ENCODE assay signal across 8 cellular contexts in genomic region chr16:56424791-56425438, GRCh38. TPM values are rescaled to one million over a fixed set of nuclear protein-coding genes. Genes with fewer than 3 reads are reported as not detected.
A peak's percentile ranks its signal among the peaks of the same experiment; 100 is the strongest.
DNase-seq lines count a peak whose midpoint lies in the region; ATAC-seq, FAIRE-seq and TF ChIP-seq lines count a peak whose summit lies in the region.

No MANE protein-coding gene starts in this region.

- peak overlapping the region; percentile 95 for H3K4me3 Mint-ChIP-seq in astrocyte (ENCODE audit: unreplicated experiment)

- peaks cover 46% of the 10 kb centered on the region for H3K79me2 ChIP-seq in astrocyte (ENCODE audit: insufficient read depth, low read length)

- H2AFZ ChIP-seq in astrocyte (ENCODE audit: low read depth, low read length) = peak overlapping the region; percentile 55

- H3K4me1 Mint-ChIP-seq in astrocyte (ENCODE audit: low read depth, unreplicated experiment) = peaks cover 14% of the 10 kb centered on the region

- peak; percentile 30 for DNase-seq in NCI-H2171 (lab: John Stamatoyannopoulos, UW)
- no peak for DNase-seq in NCI-H2171 treated with DMSO at 0.1 percent for 48 hours (lab: John Stamatoyannopoulos, UW)
- DNase-seq in SK-N-MC (ENCODE audit: low read depth, low spot score) = no peak
- no peak for DNase-seq in astrocyte (ENCODE audit: low read depth)
- DNase-seq in cerebellar nuclear complex (lab: John Stamatoyannopoulos, UW) = no peak

- peaks cover 8% of the 10 kb centered on the region for H3K4me1 ChIP-seq in astrocyte (ENCODE audit: insufficient read depth, low read length)

- no peaks in the 10 kb centered on the region for H3K36me3 ChIP-seq in SK-N-MC (ENCODE audit: insufficient read depth, low read length)
- peaks cover 4% of the 10 kb centered on the region for H3K36me3 ChIP-seq in astrocyte (ENCODE audit: insufficient read depth, low read length)

- no peak for TF ChIP-seq CTCF in astrocyte (IDR thresholded peaks at IDR 0.05; ENCODE audit: insufficient read depth, low read depth, low read length)

- H3K36me3 Mint-ChIP-seq in astrocyte (ENCODE audit: low read depth, unreplicated experiment) = no peaks in the 10 kb centered on the region

- H3K4me2 ChIP-seq in astrocyte (ENCODE audit: low read length) = peak overlapping the region; percentile 84

- H3K27me3 ChIP-seq in astrocyte (ENCODE audit: insufficient read depth, low read length) = no peaks in the 10 kb centered on the region

- no peak overlapping the region for H3K27ac Mint-ChIP-seq in astrocyte (ENCODE audit: unreplicated experiment)

- H3K27ac ChIP-seq in SK-N-MC (no peak overlapping the region), astrocyte (ENCODE audit: low read depth, low read length) (peak overlapping the region; percentile 77), skin epidermis (peak overlapping the region; percentile 69 to 95 (median 88))

- H3K27me3 Mint-ChIP-seq in astrocyte (ENCODE audit: low read depth, unreplicated experiment) = no peaks in the 10 kb centered on the region

- H4K20me1 ChIP-seq in astrocyte (ENCODE audit: insufficient read depth, low read length) = peaks cover 42% of the 10 kb centered on the region

- H3K9me3 Mint-ChIP-seq in astrocyte (ENCODE audit: unreplicated experiment) = no peaks in the 10 kb centered on the region

- FAIRE-seq in astrocyte (lab: Jason Lieb, UNC) = no peak

- H3K9me3 ChIP-seq in SK-N-MC (ENCODE audit: low read depth, low read length) (no peaks in the 10 kb centered on the region), astrocyte (ENCODE audit: insufficient read depth, low read depth, low read length) (no peaks in the 10 kb centered on the region)

- peak; percentile 40 for ATAC-seq in HG03045 (IDR thresholded peaks at IDR 0.05; ENCODE audit: unreplicated experiment)

- H3K9ac ChIP-seq in SK-N-MC (ENCODE audit: insufficient read length) (peak overlapping the region; percentile 68), astrocyte (ENCODE audit: low read length) (peak overlapping the region; percentile 90)

- peak overlapping the region; percentile 76 for H3K4me3 ChIP-seq in SK-N-MC
- H3K4me3 ChIP-seq in astrocyte (ENCODE audit: insufficient read depth, low read depth, low read length) = peak overlapping the region; percentile 68
- peak overlapping the region; percentile 72 for H3K4me3 ChIP-seq in iPS-11a (ENCODE audit: low read depth, low read length)
- peak overlapping the region; percentile 54 to 98 (median 85) for H3K4me3 ChIP-seq in skin epidermis

RNA-seq across cellular contexts. Expression of gene AMFR, which starts 0.4 kb away (rescaled TPM):
- 86.2 TPM in 2 replicates for total RNA-seq in astrocyte

RNA-seq across cellular contexts. Expression of gene NUDT21, which starts 26.2 kb away (rescaled TPM):
- total RNA-seq in astrocyte = 86.0 and 86.2 TPM in 2 replicates

RNA-seq across cellular contexts. Expression of gene OGFOD1, which starts 26.4 kb away (rescaled TPM):
- total RNA-seq in astrocyte = 102 and 107 TPM in 2 replicates
